ENCODE assay signal across 17 cellular contexts in genomic region chr9:134422701-134423100, GRCh38.
DNase-seq lines count a peak whose midpoint lies in the region; ATAC-seq and TF ChIP-seq lines count a peak whose summit lies in the region.
"Had no signal": no experiment of that assay in that cellular context is flagged by ENCODE, and none has a peak within 500 bp of the region (broad histone marks: within the 10 kb centered on the region; RNA-seq: fewer than 3 reads in every experiment).

No MANE protein-coding gene starts in this region.

- TF ChIP-seq POLR2A in prostate gland (IDR thresholded peaks at IDR 0.05) (no peak), vagina (IDR thresholded peaks at IDR 0.05) (no peak)

- TF ChIP-seq CTCF in prostate gland (IDR thresholded peaks at IDR 0.05): no peak
- TF ChIP-seq CTCF in vagina (IDR thresholded peaks at IDR 0.05): no peak

- H3K9me3 ChIP-seq in prostate gland (no peaks in the 10 kb centered on the region), vagina (no peaks in the 10 kb centered on the region)
- H3K9me3 ChIP-seq: BLaER1 treated with 17β-estradiol and CSF1 and Interleukin-3, amounts not matched to agents 10 nM and 100 nM had no signal

- H3K4me3 ChIP-seq in prostate gland (no peak overlapping the region), vagina (no peak overlapping the region)
- H3K4me3 ChIP-seq: BLaER1 treated with 17β-estradiol and CSF1 and Interleukin-3, amounts not matched to agents 10 nM and 100 nM; skin epidermis had no signal

- H3K27me3 ChIP-seq in prostate gland (replicated peaks; ENCODE audit: insufficient read depth) (no peaks in the 10 kb centered on the region), vagina (no peaks in the 10 kb centered on the region)

- 93% methylated on average over 12 of the region's 12 CpGs for whole genome bisulfite sequencing in prostate gland

- intact Hi-C loops in Right ventricle myocardium superior (cut with DNase I) (no loop called here), cardiac septum (cut with DNase I) (no loop called here), prostate gland (cut with DNase I) (no loop called here), vagina (cut with DNase I) (no loop called here)

- no peak for DNase-seq in Right ventricle myocardium superior
- DNase-seq in cardiac septum (ENCODE audit: low spot score): no peak
- DNase-seq in left lobe of liver (ENCODE audit: low spot score): no peak
- no peak for DNase-seq in prostate gland (ENCODE audit: low spot score)
- no peak for DNase-seq in vagina (ENCODE audit: extremely low spot score in 2 of 2)
- no peak for DNase-seq in iPS-NIHi11 (ENCODE audit: low spot score)
- no peak for DNase-seq in NCI-H524 treated with DMSO at 0.1 percent for 48 hours (lab: John Stamatoyannopoulos, UW)
- DNase-seq: activated CD4-positive, alpha-beta memory T cell treated with anti-CD3 and anti-CD28 coated beads, Interleukin-2, amount 10 ng/mL, durations not matched to agents 7 days and 5 days; activated T-cell treated with anti-CD3 and anti-CD28 coated beads, Interleukin-2, amount 50 U/mL, for 24 hours; NCI-H1436; stimulated activated CD4-positive, alpha-beta T cell treated with anti-CD3 and anti-CD28 coated beads, Interleukin-2, amount 100 ng/mL, for 48 hours; stimulated activated naive CD8-positive, alpha-beta T cell treated with anti-CD3 and anti-CD28 coated beads, Interleukin-15, amount 100 ng/mL, for 72 hours; T-helper 2 cell had no signal

- peaks cover 0 to 4% of the 10 kb centered on the region in 2 donors for H3K36me3 ChIP-seq in prostate gland
- H3K36me3 ChIP-seq in vagina: peaks cover 0 to 24% of the 10 kb centered on the region in 2 donors

- ATAC-seq in Right ventricle myocardium superior (ENCODE audit: poor library complexity): peak; percentile 5
- ATAC-seq in left lobe of liver: peak; percentile 3
- no peak for ATAC-seq in HG03469 (IDR thresholded peaks at IDR 0.05; ENCODE audit: unreplicated experiment)
- ATAC-seq: stimulated activated naive CD8-positive, alpha-beta T cell treated with anti-CD3 and anti-CD28 coated beads, Interleukin-15, amount 100 ng/mL, for 72 hours had no signal

- peaks cover 17% of the 10 kb centered on the region for H3K4me1 ChIP-seq in prostate gland (replicated peaks)
- peaks cover 45% of the 10 kb centered on the region for H3K4me1 ChIP-seq in vagina

- H3K27ac ChIP-seq in prostate gland (peak overlapping the region; percentile 64 to 77), vagina (peak overlapping the region; percentile 81)
- H3K27ac ChIP-seq: BLaER1 treated with 17β-estradiol and CSF1 and Interleukin-3, amounts not matched to agents 10 nM and 100 nM; VCaP had no signal
